31 cellular contexts compared by ENCODE assay signal in genomic region chr15:63450884-63451225, GRCh38.
"Had no signal": no experiment of that assay in that cellular context is flagged by ENCODE, and none has a peak within 500 bp of the region (broad histone marks: within the 10 kb centered on the region; RNA-seq: fewer than 3 reads in every experiment).

No MANE protein-coding gene starts in this region.

- DNase-seq: activated CD4-positive, alpha-beta memory T cell treated with anti-CD3 and anti-CD28 coated beads, Interleukin-2, amount 10 ng/mL, durations not matched to agents 7 days and 5 days; activated CD4-positive, alpha-beta T cell treated with anti-CD3 and anti-CD28 coated beads for 1 hour; activated CD4-positive, alpha-beta T cell treated with anti-CD3 and anti-CD28 coated beads for 48 hours; activated CD4-positive, CD25-positive, alpha-beta regulatory T cell; activated CD8-positive, alpha-beta memory T cell treated with anti-CD3 and anti-CD28 coated beads, Interleukin-2, amount 10 ng/mL, durations not matched to agents 7 days and 5 days; activated CD8-positive, alpha-beta memory T cell treated with anti-CD3 and anti-CD28 coated beads, Interleukin-2, amount 50 U/mL, for 48 hours; activated effector memory CD4-positive, alpha-beta T cell treated with anti-CD3 and anti-CD28 coated beads, Interleukin-2, amount 50 U/mL, for 16 hours; activated naive CD4-positive, alpha-beta T cell treated with Interleukin-2 at 50 U/mL for 16 hours; activated naive CD8-positive, alpha-beta T cell treated with anti-CD3 and anti-CD28 coated beads, Interleukin-2, amount 10 ng/mL, durations not matched to agents 7 days and 5 days; activated T-cell treated with anti-CD3 and anti-CD28 coated beads, Interleukin-2, amount 50 U/mL, for 1 hour; activated T-cell treated with anti-CD3 and anti-CD28 coated beads, Interleukin-2, amount 50 U/mL, for 72 hours; amygdala; KG1; MM.1S; MV-4-11; NCI-H1092; NCI-H1436 treated with DMSO at 0.1 percent for 48 hours; NCI-H1694 treated with DMSO at 0.1 percent for 48 hours; NCI-H2029; NCI-H345; NCI-H524 treated with DMSO at 0.1 percent for 48 hours; PC-9; SIG-M5; T-cell; T-helper 17 cell; WERI-Rb-1 had no signal

- H3K27me3 ChIP-seq: ascending aorta, breast epithelium had no signal

- H3K27ac Mint-ChIP-seq: activated CD4-positive, alpha-beta memory T cell treated with anti-CD3 and anti-CD28 coated beads, Interleukin-2, amount 10 ng/mL, durations not matched to agents 7 days and 5 days; activated CD8-positive, alpha-beta memory T cell treated with anti-CD3 and anti-CD28 coated beads, Interleukin-2, amount 10 ng/mL, durations not matched to agents 7 days and 5 days; activated naive CD4-positive, alpha-beta T cell treated with anti-CD3 and anti-CD28 coated beads, Interleukin-2, amount 50 U/mL, for 24 hours; activated naive CD8-positive, alpha-beta T cell treated with anti-CD3 and anti-CD28 coated beads, Interleukin-2, amount 10 ng/mL, durations not matched to agents 7 days and 5 days; activated T-cell treated with anti-CD3 and anti-CD28 coated beads, Interleukin-2, amount 50 U/mL, for 72 hours; activated T-helper 17 cell treated with anti-CD3 and anti-CD28 coated beads, Interleukin-2, amount 50 U/mL, for 72 hours; T-cell; T-helper 17 cell had no signal

- H3K27ac ChIP-seq: ascending aorta, breast epithelium, PC-9, RWPE1, WERI-Rb-1 had no signal

- H3K27me3 Mint-ChIP-seq: activated naive CD4-positive, alpha-beta T cell treated with anti-CD3 and anti-CD28 coated beads, Interleukin-2, amount 50 U/mL, for 24 hours; activated T-helper 17 cell treated with anti-CD3 and anti-CD28 coated beads, Interleukin-2, amount 50 U/mL, for 72 hours; T-cell had no signal

- H3K4me3 ChIP-seq: ascending aorta, breast epithelium, PC-9 had no signal

- H3K4me2 ChIP-seq: PC-9 had no signal

- H3K9me3 ChIP-seq: ascending aorta, breast epithelium had no signal

- H2AFZ ChIP-seq: PC-9 had no signal

- H3K36me3 ChIP-seq: ascending aorta, breast epithelium, WERI-Rb-1 had no signal

- H3K4me3 Mint-ChIP-seq: activated CD4-positive, alpha-beta memory T cell treated with anti-CD3 and anti-CD28 coated beads, Interleukin-2, amount 10 ng/mL, durations not matched to agents 7 days and 5 days; activated CD8-positive, alpha-beta memory T cell treated with anti-CD3 and anti-CD28 coated beads, Interleukin-2, amount 10 ng/mL, durations not matched to agents 7 days and 5 days; activated naive CD4-positive, alpha-beta T cell treated with anti-CD3 and anti-CD28 coated beads, Interleukin-2, amount 50 U/mL, for 24 hours; activated naive CD8-positive, alpha-beta T cell treated with anti-CD3 and anti-CD28 coated beads, Interleukin-2, amount 10 ng/mL, durations not matched to agents 7 days and 5 days; activated T-cell treated with anti-CD3 and anti-CD28 coated beads, Interleukin-2, amount 50 U/mL, for 72 hours; activated T-helper 17 cell treated with anti-CD3 and anti-CD28 coated beads, Interleukin-2, amount 50 U/mL, for 72 hours; T-cell; T-helper 17 cell had no signal

- H3K9me3 Mint-ChIP-seq: activated CD4-positive, alpha-beta memory T cell treated with anti-CD3 and anti-CD28 coated beads, Interleukin-2, amount 10 ng/mL, durations not matched to agents 7 days and 5 days; activated naive CD4-positive, alpha-beta T cell treated with anti-CD3 and anti-CD28 coated beads, Interleukin-2, amount 50 U/mL, for 24 hours; activated naive CD8-positive, alpha-beta T cell treated with anti-CD3 and anti-CD28 coated beads, Interleukin-2, amount 10 ng/mL, durations not matched to agents 7 days and 5 days; activated T-cell treated with anti-CD3 and anti-CD28 coated beads, Interleukin-2, amount 50 U/mL, for 72 hours; activated T-helper 17 cell treated with anti-CD3 and anti-CD28 coated beads, Interleukin-2, amount 50 U/mL, for 72 hours; T-cell had no signal

- H3K4me1 ChIP-seq: ascending aorta, breast epithelium had no signal

- H3K36me3 Mint-ChIP-seq: activated CD8-positive, alpha-beta memory T cell treated with anti-CD3 and anti-CD28 coated beads, Interleukin-2, amount 10 ng/mL, durations not matched to agents 7 days and 5 days; activated naive CD4-positive, alpha-beta T cell treated with anti-CD3 and anti-CD28 coated beads, Interleukin-2, amount 50 U/mL, for 24 hours; activated naive CD8-positive, alpha-beta T cell treated with anti-CD3 and anti-CD28 coated beads, Interleukin-2, amount 10 ng/mL, durations not matched to agents 7 days and 5 days; T-cell had no signal
